Comparison of ENCODE assay signal across 1 cellular context in the genomic region with DNA sequence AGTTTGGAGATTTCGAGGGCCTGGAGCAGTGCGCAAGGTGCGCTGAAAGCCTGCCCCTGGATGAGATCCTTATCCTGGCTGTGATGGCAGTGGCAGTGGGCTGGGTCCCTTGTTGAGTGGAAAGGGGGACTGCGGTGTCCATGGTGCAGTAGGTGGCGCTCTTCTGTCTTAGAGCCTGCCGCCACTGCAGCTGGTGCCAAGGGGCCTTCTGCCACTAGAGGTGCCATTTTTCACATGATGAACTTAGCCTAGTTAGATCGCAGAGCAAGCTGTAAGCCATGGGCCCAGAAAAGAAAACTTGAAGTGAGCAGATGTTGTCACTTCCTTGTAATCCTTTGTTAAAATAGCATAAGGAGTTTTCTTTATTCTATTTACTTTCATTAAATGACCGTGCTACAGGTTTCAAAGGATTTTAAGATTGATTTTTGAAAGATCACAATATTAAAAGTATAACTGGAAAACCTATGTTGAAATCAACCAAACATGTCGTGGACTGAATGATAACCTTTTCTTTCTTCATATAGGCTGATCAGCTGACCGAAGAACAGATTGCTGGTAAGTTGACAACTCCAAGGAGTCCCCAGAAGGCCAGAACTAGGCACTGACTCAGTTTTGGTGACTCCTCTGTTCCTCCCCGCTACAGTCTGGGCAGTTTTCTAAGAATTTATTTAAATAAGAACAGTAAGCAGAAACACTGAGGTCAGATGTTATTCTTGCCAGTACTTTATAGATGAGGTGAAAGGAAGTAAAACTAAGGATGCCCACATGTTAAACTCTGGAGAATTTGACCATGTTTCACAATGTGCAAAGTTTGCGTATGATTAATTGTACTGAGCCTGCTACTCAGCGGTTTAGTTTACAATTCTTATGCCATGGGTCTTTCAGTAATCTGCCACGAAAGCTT.
TF ChIP-seq lines count a peak whose summit lies in the region.

No MANE protein-coding gene starts in this region.

TF ChIP-seq in HepG2, 621 proteins besides CTCF, POLR2A, EP300 and RAD21 (continues in another document):
- TF ChIP-seq GMEB1 (CRISPR knock-in tag; IDR thresholded peaks at IDR 0.05; ENCODE audit: borderline replicate concordance), result no peak
- TF ChIP-seq ZNF552 (CRISPR knock-in tag; IDR thresholded peaks at IDR 0.05; ENCODE audit: borderline replicate concordance), result no peak
- TF ChIP-seq, protein P1, sequence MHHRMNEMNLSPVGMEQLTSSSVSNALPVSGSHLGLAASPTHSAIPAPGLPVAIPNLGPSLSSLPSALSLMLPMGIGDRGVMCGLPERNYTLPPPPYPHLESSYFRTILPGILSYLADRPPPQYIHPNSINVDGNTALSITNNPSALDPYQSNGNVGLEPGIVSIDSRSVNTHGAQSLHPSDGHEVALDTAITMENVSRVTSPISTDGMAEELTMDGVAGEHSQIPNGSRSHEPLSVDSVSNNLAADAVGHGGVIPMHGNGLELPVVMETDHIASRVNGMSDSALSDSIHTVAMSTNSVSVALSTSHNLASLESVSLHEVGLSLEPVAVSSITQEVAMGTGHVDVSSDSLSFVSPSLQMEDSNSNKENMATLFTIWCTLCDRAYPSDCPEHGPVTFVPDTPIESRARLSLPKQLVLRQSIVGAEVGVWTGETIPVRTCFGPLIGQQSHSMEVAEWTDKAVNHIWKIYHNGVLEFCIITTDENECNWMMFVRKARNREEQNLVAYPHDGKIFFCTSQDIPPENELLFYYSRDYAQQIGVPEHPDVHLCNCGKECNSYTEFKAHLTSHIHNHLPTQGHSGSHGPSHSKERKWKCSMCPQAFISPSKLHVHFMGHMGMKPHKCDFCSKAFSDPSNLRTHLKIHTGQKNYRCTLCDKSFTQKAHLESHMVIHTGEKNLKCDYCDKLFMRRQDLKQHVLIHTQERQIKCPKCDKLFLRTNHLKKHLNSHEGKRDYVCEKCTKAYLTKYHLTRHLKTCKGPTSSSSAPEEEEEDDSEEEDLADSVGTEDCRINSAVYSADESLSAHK (CRISPR knock-in tag; IDR thresholded peaks at IDR 0.05; ENCODE audit: borderline replicate concordance), result no peak
- peak; percentile 61; the same call in 1 of the 2 replicates for TF ChIP-seq MIER3 (CRISPR knock-in tag; IDR thresholded peaks at IDR 0.05; ENCODE audit: borderline replicate concordance)
- TF ChIP-seq FOXK2 (IDR thresholded peaks at IDR 0.05), result no peak
- TF ChIP-seq RBFOX2 (IDR thresholded peaks at IDR 0.05; ENCODE audit: low read depth, low read length), result 0 out of 2 replicates have a peak, but pooled peaks have one; percentile 8
- no peak for TF ChIP-seq RBM39 (IDR thresholded peaks at IDR 0.05; ENCODE audit: low read depth, low read length, poor library complexity, severe bottlenecking)
- peak; percentile 52; the same call in 1 of the 2 replicates for TF ChIP-seq TARDBP (CRISPR knock-in tag; IDR thresholded peaks at IDR 0.05)
- TF ChIP-seq, protein P2, sequence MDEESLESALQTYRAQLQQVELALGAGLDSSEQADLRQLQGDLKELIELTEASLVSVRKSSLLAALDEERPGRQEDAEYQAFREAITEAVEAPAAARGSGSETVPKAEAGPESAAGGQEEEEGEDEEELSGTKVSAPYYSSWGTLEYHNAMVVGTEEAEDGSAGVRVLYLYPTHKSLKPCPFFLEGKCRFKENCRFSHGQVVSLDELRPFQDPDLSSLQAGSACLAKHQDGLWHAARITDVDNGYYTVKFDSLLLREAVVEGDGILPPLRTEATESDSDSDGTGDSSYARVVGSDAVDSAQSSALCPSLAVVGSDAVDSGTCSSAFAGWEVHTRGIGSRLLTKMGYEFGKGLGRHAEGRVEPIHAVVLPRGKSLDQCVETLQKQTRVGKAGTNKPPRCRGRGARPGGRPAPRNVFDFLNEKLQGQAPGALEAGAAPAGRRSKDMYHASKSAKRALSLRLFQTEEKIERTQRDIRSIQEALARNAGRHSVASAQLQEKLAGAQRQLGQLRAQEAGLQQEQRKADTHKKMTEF (CRISPR knock-in tag; IDR thresholded peaks at IDR 0.05), result peak; percentile 34; the same call in 1 of the 2 replicates
- no peak for TF ChIP-seq NFRKB (IDR thresholded peaks at IDR 0.05)
- TF ChIP-seq CENPX (CRISPR knock-in tag; IDR thresholded peaks at IDR 0.05), result no peak
- no peak for TF ChIP-seq ZFP62 (CRISPR knock-in tag; IDR thresholded peaks at IDR 0.05)
- TF ChIP-seq ZNF589 (CRISPR knock-in tag; conservative IDR thresholded peaks at IDR 0.05), result no peak
- peak; percentile 55; the same call in 1 of the 2 replicates for TF ChIP-seq REPIN1 (CRISPR knock-in tag; IDR thresholded peaks at IDR 0.05; ENCODE audit: borderline replicate concordance, low read depth)
- TF ChIP-seq THAP7 (CRISPR knock-in tag; IDR thresholded peaks at IDR 0.05), result no peak
- no peak for TF ChIP-seq CREM (IDR thresholded peaks at IDR 0.05)
- TF ChIP-seq CREM (CRISPR knock-in tag; IDR thresholded peaks at IDR 0.05), result no peak
- TF ChIP-seq ZNF770 (CRISPR knock-in tag; IDR thresholded peaks at IDR 0.05), result no peak
- TF ChIP-seq ZZZ3 (CRISPR knock-in tag; IDR thresholded peaks at IDR 0.05; ENCODE audit: borderline replicate concordance), result no peak
- no peak for TF ChIP-seq TBL1XR1 (IDR thresholded peaks at IDR 0.05; ENCODE audit: borderline replicate concordance, low read length, partially characterized antibody)
- no peak for TF ChIP-seq ZNF547 (CRISPR knock-in tag; IDR thresholded peaks at IDR 0.05)
- TF ChIP-seq, protein P3, sequence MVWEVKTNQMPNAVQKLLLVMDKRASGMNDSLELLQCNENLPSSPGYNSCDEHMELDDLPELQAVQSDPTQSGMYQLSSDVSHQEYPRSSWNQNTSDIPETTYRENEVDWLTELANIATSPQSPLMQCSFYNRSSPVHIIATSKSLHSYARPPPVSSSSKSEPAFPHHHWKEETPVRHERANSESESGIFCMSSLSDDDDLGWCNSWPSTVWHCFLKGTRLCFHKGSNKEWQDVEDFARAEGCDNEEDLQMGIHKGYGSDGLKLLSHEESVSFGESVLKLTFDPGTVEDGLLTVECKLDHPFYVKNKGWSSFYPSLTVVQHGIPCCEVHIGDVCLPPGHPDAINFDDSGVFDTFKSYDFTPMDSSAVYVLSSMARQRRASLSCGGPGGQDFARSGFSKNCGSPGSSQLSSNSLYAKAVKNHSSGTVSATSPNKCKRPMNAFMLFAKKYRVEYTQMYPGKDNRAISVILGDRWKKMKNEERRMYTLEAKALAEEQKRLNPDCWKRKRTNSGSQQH (CRISPR knock-in tag; IDR thresholded peaks at IDR 0.05; ENCODE audit: low read depth), result 0 out of 2 replicates have a peak, but pooled peaks have one; percentile 22
- TF ChIP-seq FUBP1 (CRISPR knock-in tag; IDR thresholded peaks at IDR 0.05; ENCODE audit: borderline replicate concordance), result no peak
- TF ChIP-seq ZNF263 (CRISPR knock-in tag; IDR thresholded peaks at IDR 0.05), result 0 out of 2 replicates have a peak, but pooled peaks have one; percentile 29
- TF ChIP-seq ZNF816 (CRISPR knock-in tag; IDR thresholded peaks at IDR 0.05; ENCODE audit: borderline replicate concordance), result no peak
- no peak for TF ChIP-seq PAWR (CRISPR knock-in tag; IDR thresholded peaks at IDR 0.05; ENCODE audit: borderline replicate concordance)
- no peak for TF ChIP-seq ZNF34 (CRISPR knock-in tag; IDR thresholded peaks at IDR 0.05; ENCODE audit: borderline replicate concordance)
- no peak for TF ChIP-seq NR2F1 (CRISPR knock-in tag; IDR thresholded peaks at IDR 0.05)
- TF ChIP-seq NFKB2 (CRISPR knock-in tag; IDR thresholded peaks at IDR 0.05; ENCODE audit: borderline replicate concordance), result peak; percentile 56; the same call in 1 of the 2 replicates
- no peak for TF ChIP-seq GATA4 (IDR thresholded peaks at IDR 0.05; ENCODE audit: borderline replicate concordance, low read depth)
- no peak for TF ChIP-seq ARID2 (CRISPR knock-in tag; IDR thresholded peaks at IDR 0.05; ENCODE audit: borderline replicate concordance)
- TF ChIP-seq SRSF1 (optimal IDR thresholded peaks at IDR 0.05; ENCODE audit: low read depth, low read length), result no peak
- TF ChIP-seq, protein P4, sequence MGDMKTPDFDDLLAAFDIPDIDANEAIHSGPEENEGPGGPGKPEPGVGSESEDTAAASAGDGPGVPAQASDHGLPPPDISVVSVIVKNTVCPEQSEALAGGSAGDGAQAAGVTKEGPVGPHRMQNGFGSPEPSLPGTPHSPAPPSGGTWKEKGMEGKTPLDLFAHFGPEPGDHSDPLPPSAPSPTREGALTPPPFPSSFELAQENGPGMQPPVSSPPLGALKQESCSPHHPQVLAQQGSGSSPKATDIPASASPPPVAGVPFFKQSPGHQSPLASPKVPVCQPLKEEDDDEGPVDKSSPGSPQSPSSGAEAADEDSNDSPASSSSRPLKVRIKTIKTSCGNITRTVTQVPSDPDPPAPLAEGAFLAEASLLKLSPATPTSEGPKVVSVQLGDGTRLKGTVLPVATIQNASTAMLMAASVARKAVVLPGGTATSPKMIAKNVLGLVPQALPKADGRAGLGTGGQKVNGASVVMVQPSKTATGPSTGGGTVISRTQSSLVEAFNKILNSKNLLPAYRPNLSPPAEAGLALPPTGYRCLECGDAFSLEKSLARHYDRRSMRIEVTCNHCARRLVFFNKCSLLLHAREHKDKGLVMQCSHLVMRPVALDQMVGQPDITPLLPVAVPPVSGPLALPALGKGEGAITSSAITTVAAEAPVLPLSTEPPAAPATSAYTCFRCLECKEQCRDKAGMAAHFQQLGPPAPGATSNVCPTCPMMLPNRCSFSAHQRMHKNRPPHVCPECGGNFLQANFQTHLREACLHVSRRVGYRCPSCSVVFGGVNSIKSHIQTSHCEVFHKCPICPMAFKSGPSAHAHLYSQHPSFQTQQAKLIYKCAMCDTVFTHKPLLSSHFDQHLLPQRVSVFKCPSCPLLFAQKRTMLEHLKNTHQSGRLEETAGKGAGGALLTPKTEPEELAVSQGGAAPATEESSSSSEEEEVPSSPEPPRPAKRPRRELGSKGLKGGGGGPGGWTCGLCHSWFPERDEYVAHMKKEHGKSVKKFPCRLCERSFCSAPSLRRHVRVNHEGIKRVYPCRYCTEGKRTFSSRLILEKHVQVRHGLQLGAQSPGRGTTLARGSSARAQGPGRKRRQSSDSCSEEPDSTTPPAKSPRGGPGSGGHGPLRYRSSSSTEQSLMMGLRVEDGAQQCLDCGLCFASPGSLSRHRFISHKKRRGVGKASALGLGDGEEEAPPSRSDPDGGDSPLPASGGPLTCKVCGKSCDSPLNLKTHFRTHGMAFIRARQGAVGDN (CRISPR knock-in tag; IDR thresholded peaks at IDR 0.05), result peak; percentile 64
- peak; percentile 67; the same call in 1 of the 2 replicates for TF ChIP-seq ZBTB37 (CRISPR knock-in tag; IDR thresholded peaks at IDR 0.05)
- no peak for TF ChIP-seq SP140L (CRISPR knock-in tag; IDR thresholded peaks at IDR 0.05; ENCODE audit: borderline replicate concordance)
